ENCODE assay signal across 18 cellular contexts in genomic region chr21:36164427-36164784, GRCh38. TPM values are rescaled to one million over a fixed set of nuclear protein-coding genes. Genes with fewer than 3 reads are reported as not detected.
A peak's percentile ranks its signal among the peaks of the same experiment; 100 is the strongest.
DNase-seq lines count a peak whose midpoint lies in the region; ATAC-seq and TF ChIP-seq lines count a peak whose summit lies in the region.
"Had no signal": no experiment of that assay in that cellular context is flagged by ENCODE, and none has a peak within 500 bp of the region (broad histone marks: within the 10 kb centered on the region; RNA-seq: fewer than 3 reads in every experiment).

No MANE protein-coding gene starts in this region.

- no peak overlapping the region for H2AFZ ChIP-seq in PC-3 (ENCODE audit: low read length)
- H2AFZ ChIP-seq: PC-9 had no signal

- H3F3A ChIP-seq in PC-3 (ENCODE audit: low read length, unreplicated experiment) = no peaks in the 10 kb centered on the region

- no peak overlapping the region for H3K4me3 ChIP-seq in PC-3 (ENCODE audit: low read length)
- H3K4me3 ChIP-seq: lung, PC-9, uterus had no signal

- peaks cover 8% of the 10 kb centered on the region; the same call in 1 of the 2 replicates for H3K4me1 ChIP-seq in PC-3 (ENCODE audit: insufficient read depth, low read length)
- H3K4me1 ChIP-seq: uterus had no signal

- intact Hi-C loops in PC-3 (cut with micrococcal nuclease) (no loop called here), left colon (cut with DNase I, micrococcal nuclease) (no loop called here)

- BruUV-seq in PC-3 (replicated peaks; lab: Mats Ljungman, UMichigan) = no TSS peak

- H3K9me3 Mint-ChIP-seq in type B pancreatic cell = no peaks in the 10 kb centered on the region
- H3K9me3 Mint-ChIP-seq: neural crest cell; stimulated activated effector memory CD8-positive, alpha-beta T cell treated with anti-CD3 and anti-CD28 coated beads, Interleukin-12 subunit alpha, Interleukin-12 subunit beta, amount 100 ng/mL, for 72 hours had no signal

- peaks cover 5% of the 10 kb centered on the region; the same call in 1 of the 2 replicates for H3K36me3 ChIP-seq in PC-3 (ENCODE audit: low read depth, low read length)
- H3K36me3 ChIP-seq: uterus had no signal

- H3K9ac ChIP-seq in PC-3 (ENCODE audit: low read length) = no peak overlapping the region

- POLR2A ChIA-PET in PC-3 (lab: Charles Lee; ENCODE audit: unreplicated experiment) = interaction anchor here (0.5 kb wide), 1 partner anchor 184 kb away, joined by 3 read pairs; no protein-coding TSS in a partner anchor

- H3K27ac ChIP-seq in PC-3 (ENCODE audit: low read length) = no peak overlapping the region
- H3K27ac ChIP-seq: PC-9, uterus had no signal

- H4K20me1 ChIP-seq in PC-3 (ENCODE audit: low read length) = no peaks in the 10 kb centered on the region

- H3K36me3 Mint-ChIP-seq in type B pancreatic cell = no peaks in the 10 kb centered on the region

- H3K9me2 ChIP-seq in PC-3 (replicated peaks; ENCODE audit: low read length) = no peaks in the 10 kb centered on the region

- ATAC-seq in PC-3 = peak; percentile 56
- peak; percentile 60 for ATAC-seq in left colon
- ATAC-seq in HG03159 (IDR thresholded peaks at IDR 0.05; ENCODE audit: unreplicated experiment) = no peak
- ATAC-seq in GM21576 (IDR thresholded peaks at IDR 0.05; ENCODE audit: unreplicated experiment) = no peak
- ATAC-seq: HCT116; stimulated activated effector memory CD8-positive, alpha-beta T cell treated with anti-CD3 and anti-CD28 coated beads, Interleukin-12 subunit alpha, Interleukin-12 subunit beta, amount 100 ng/mL, for 72 hours had no signal

- peaks cover 19% of the 10 kb centered on the region; the same call in 1 of the 2 replicates for H3K79me2 ChIP-seq in PC-3 (ENCODE audit: low read length)

- H3K4me2 ChIP-seq in PC-3 (ENCODE audit: low read length) = no peak overlapping the region
- H3K4me2 ChIP-seq: PC-9 had no signal

- no peaks in the 10 kb centered on the region for H3K27me3 Mint-ChIP-seq in type B pancreatic cell

- H3K4me1 Mint-ChIP-seq in type B pancreatic cell (ENCODE audit: unreplicated experiment) = peaks cover 20% of the 10 kb centered on the region

- H3K27me3 ChIP-seq in PC-3 (ENCODE audit: low read length) = no peaks in the 10 kb centered on the region
- H3K27me3 ChIP-seq: uterus had no signal

- H3K9me3 ChIP-seq in PC-3 (ENCODE audit: low read length) = no peaks in the 10 kb centered on the region
- H3K9me3 ChIP-seq: uterus had no signal

- no peak overlapping the region for H3K27ac Mint-ChIP-seq in type B pancreatic cell
- H3K27ac Mint-ChIP-seq: stimulated activated effector memory CD8-positive, alpha-beta T cell treated with anti-CD3 and anti-CD28 coated beads, Interleukin-12 subunit alpha, Interleukin-12 subunit beta, amount 100 ng/mL, for 72 hours had no signal

- CTCF ChIA-PET in PC-3 (lab: Charles Lee) = no interaction called here

- TF ChIP-seq CTCF in PC-3 (conservative IDR thresholded peaks at IDR 0.05; ENCODE audit: low read depth, low read length) = no peak
- TF ChIP-seq CTCF in type B pancreatic cell (conservative IDR thresholded peaks at IDR 0.05) = no peak

- DNase-seq in NCI-H748 (lab: John Stamatoyannopoulos, UW; ENCODE audit: unreplicated experiment) (peak; percentile 52), NCI-H748 treated with DMSO at 0.1 percent for 48 hours (lab: John Stamatoyannopoulos, UW) (no peak), PC-3 (no peak), left colon (peak in 1 of 2 donors; percentile 57), type B pancreatic cell (ENCODE audit: extremely low spot score, unreplicated experiment) (no peak), GDM1 (lab: John Stamatoyannopoulos, UW) (no peak)
- DNase-seq: activated CD8-positive, alpha-beta memory T cell treated with anti-CD3 and anti-CD28 coated beads, Interleukin-2, amount 50 U/mL, for 48 hours; activated naive CD4-positive, alpha-beta T cell treated with Interleukin-2 at 50 U/mL for 16 hours; NCI-H2171; PC-9; stimulated activated CD4-positive, alpha-beta T cell treated with anti-CD3 and anti-CD28 coated beads, Interleukin-4, amount 100 ng/mL, for 4 hours; uterus had no signal

- H3K4me3 Mint-ChIP-seq in type B pancreatic cell = peak overlapping the region; percentile 5
- H3K4me3 Mint-ChIP-seq: neural crest cell; stimulated activated effector memory CD8-positive, alpha-beta T cell treated with anti-CD3 and anti-CD28 coated beads, Interleukin-12 subunit alpha, Interleukin-12 subunit beta, amount 100 ng/mL, for 72 hours had no signal

RNA-seq across cellular contexts. Expression of gene DOP1B, which starts 7.8 kb away (rescaled TPM):
- total RNA-seq in PC-3 (2014; rRNA removed) = 7.0 and 8.9 TPM in 2 replicates
- 10 to 100 TPM; 68.8 to 89.7 TPM for total RNA-seq in left colon
- 26.5 and 29.9 TPM in 2 replicates for total RNA-seq in type B pancreatic cell (ENCODE audit: low replicate concordance)

RNA-seq across cellular contexts. Expression of gene CBR3, which starts 29.5 kb away (rescaled TPM):
- total RNA-seq in PC-3 (2014; rRNA removed) = 49.3 and 56.3 TPM in 2 replicates
- total RNA-seq in left colon = 1 to 10 TPM; 1.3 to 2.2 TPM
- total RNA-seq in type B pancreatic cell (ENCODE audit: low replicate concordance) = 1.0 and 1.6 TPM in 2 replicates

Comparison
In these comparisons a context has a peak if more than half of its experiments do, and no peak if none do; other contexts are left out.
1. ATAC-seq: peak in PC-3 (single experiment) and left colon (single experiment); none in HG03159 (single experiment) and GM21576 (single experiment).
2. RNA of gene CBR3, which starts 29.5 kb away (total RNA-seq): 49.3 to 56.3 TPM in PC-3; 1.3 to 2.2 TPM in left colon and 1.0 to 1.6 TPM in type B pancreatic cell; every median in the first group is over 10 times any median in the second.